22 cellular contexts compared by ENCODE assay signal in the genomic region with DNA sequence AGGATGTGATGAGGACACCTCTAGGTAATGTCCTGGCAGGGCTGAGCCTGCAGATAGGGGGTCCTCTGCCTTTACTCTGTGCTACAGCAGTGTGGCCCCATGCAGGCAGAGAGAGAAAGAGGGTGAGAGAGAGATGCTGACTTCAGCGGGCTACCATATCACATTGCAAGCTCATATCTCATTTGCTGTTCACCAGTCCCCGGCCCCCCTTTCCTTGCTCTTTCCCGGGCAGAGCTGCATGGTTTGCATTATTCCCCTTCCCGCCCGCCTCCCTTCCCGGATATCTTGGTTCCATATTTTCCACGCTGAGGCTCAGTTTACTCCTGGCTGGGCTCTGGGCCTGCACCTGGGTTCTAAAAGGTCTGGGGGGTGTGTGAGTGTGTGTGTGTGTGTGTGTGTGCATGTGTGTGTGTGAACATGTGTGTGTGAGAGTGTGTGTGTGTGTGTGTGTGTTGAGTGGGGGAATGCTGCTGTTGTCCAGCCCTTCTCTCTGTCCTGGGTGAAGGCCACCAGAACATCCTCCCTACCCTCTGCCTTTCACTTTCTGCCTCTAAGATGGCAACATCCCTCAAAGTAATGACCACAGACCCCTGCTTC.
DNase-seq lines count a peak whose midpoint lies in the region; TF ChIP-seq lines count a peak whose summit lies in the region.
"Had no signal": no experiment of that assay in that cellular context is flagged by ENCODE, and none has a peak within 500 bp of the region (broad histone marks: within the 10 kb centered on the region; RNA-seq: fewer than 3 reads in every experiment).

No MANE protein-coding gene starts in this region.

- H3K36me3 ChIP-seq in osteoblast (ENCODE audit: insufficient read depth, low read length): no peaks in the 10 kb centered on the region
- H3K36me3 ChIP-seq in prostate gland: no peaks in the 10 kb centered on the region
- H3K36me3 ChIP-seq: MG63 had no signal

- no peaks in the 10 kb centered on the region for H4K20me1 ChIP-seq in osteoblast (ENCODE audit: insufficient read depth, low read length)

- H3K4me1 ChIP-seq in osteoblast (ENCODE audit: insufficient read depth, low read length) (no peaks in the 10 kb centered on the region), prostate gland (replicated peaks) (no peaks in the 10 kb centered on the region)

- TF ChIP-seq POLR2A in prostate gland (IDR thresholded peaks at IDR 0.05): no peak

- peaks cover 31% of the 10 kb centered on the region for H3K27me3 ChIP-seq in osteoblast (ENCODE audit: insufficient read depth, low read length)
- H3K27me3 ChIP-seq in prostate gland (replicated peaks; ENCODE audit: insufficient read depth): no peaks in the 10 kb centered on the region
- H3K27me3 ChIP-seq: MG63 had no signal

- H2AFZ ChIP-seq in osteoblast (ENCODE audit: low read length): no peak overlapping the region
- H2AFZ ChIP-seq: GM23248 had no signal

- no peak for TF ChIP-seq CTCF in osteoblast (IDR thresholded peaks at IDR 0.05; ENCODE audit: extremely low read depth, low read depth, low read length)
- no peak for TF ChIP-seq CTCF in prostate gland (IDR thresholded peaks at IDR 0.05)

- H3K27ac ChIP-seq in osteoblast (ENCODE audit: low read depth, low read length) (no peak overlapping the region), prostate gland (no peak overlapping the region)
- H3K27ac ChIP-seq: GM23248 had no signal

- no peak overlapping the region for H3K4me2 ChIP-seq in osteoblast (ENCODE audit: insufficient read depth, low read length)

- peak; percentile 33 for DNase-seq in SK-N-DZ (ENCODE audit: low spot score)
- peak; percentile 77 for DNase-seq in left kidney (ENCODE audit: low read depth, low spot score)
- DNase-seq in osteoblast (ENCODE audit: insufficient read length, low spot score, missing footprints): peak; percentile 11
- DNase-seq in posterior vena cava (ENCODE audit: low spot score): no peak
- no peak for DNase-seq in prostate gland (ENCODE audit: low spot score)
- no peak for DNase-seq in activated T-cell treated with anti-CD3 and anti-CD28 coated beads, Interleukin-2, amount 50 U/mL, for 48 hours
- no peak for DNase-seq in activated CD8-positive, alpha-beta memory T cell treated with anti-CD3 and anti-CD28 coated beads for 24 hours
- DNase-seq: C1 segment of cervical spinal cord; Calu3; CD8-positive, alpha-beta memory T cell; DMS79 treated with DMSO at 0.1 percent for 48 hours; GM23248; H7; KBM-7; MG63; NCI-H1105 treated with DMSO at 0.1 percent for 48 hours; NCI-H2029; NCI-H2227 treated with DMSO at 0.1 percent for 48 hours; NCI-H526 treated with DMSO at 0.1 percent for 48 hours; Right ventricle myocardium superior; RPMI8226; SW 1271 had no signal

- WGBS in prostate gland: 82% methylated on average over 7 of the region's 7 CpGs

- H3K4me3 ChIP-seq in osteoblast (ENCODE audit: insufficient read depth, low read length) (no peak overlapping the region), prostate gland (no peak overlapping the region)
- H3K4me3 ChIP-seq: GM23248, MG63 had no signal

- intact Hi-C loops in posterior vena cava (cut with DNase I) (no loop called here), prostate gland (cut with DNase I) (no loop called here)

- H3K9me3 ChIP-seq in osteoblast (ENCODE audit: low read depth, low read length): no peaks in the 10 kb centered on the region
- no peaks in the 10 kb centered on the region for H3K9me3 ChIP-seq in prostate gland
- H3K9me3 ChIP-seq: MG63 had no signal

- H3K79me2 ChIP-seq in osteoblast (ENCODE audit: insufficient read depth, low read length): no peaks in the 10 kb centered on the region

Comparison
In these comparisons a context has a peak if more than half of its experiments do, and no peak if none do; other contexts are left out.
1. DNase-seq: peak in SK-N-DZ (single experiment), left kidney (single experiment) and osteoblast (single experiment); none in posterior vena cava (single experiment), prostate gland (single experiment), activated T-cell treated with anti-CD3 and anti-CD28 coated beads, Interleukin-2, amount 50 U/mL, for 48 hours (0 of 2) and activated CD8-positive, alpha-beta memory T cell treated with anti-CD3 and anti-CD28 coated beads for 24 hours (single experiment).